In the genomic region with DNA sequence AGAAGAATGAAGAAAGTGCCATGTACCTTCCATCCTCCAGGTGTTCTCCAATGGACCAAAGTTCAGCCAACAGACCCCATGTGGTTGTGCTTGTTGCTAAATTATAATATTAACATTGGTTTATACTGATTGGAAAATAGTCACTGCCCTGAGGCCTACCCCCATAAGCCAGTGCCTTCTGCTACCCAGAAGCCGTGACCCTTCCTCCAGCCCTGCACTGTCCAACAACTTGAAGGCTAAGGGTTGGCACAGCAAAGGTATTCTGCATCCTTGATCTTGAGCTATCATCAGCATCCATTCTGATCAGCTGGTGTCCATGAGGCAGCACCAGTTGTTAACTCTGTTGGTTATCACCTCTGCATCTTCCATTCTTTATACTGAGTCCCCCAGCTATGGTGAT, we compare ENCODE assay signal across 31 cellular contexts.
"Had no signal": no experiment of that assay in that cellular context is flagged by ENCODE, and none has a peak within 500 bp of the region (broad histone marks: within the 10 kb centered on the region; RNA-seq: fewer than 3 reads in every experiment).

No MANE protein-coding gene starts in this region.

- H3K4me1 Mint-ChIP-seq: activated CD4-positive, alpha-beta T cell treated with anti-CD3 and anti-CD28 coated beads for 36 hours; activated CD4-positive, alpha-beta T cell treated with anti-CD3 and anti-CD28 coated beads, Interleukin-2, amount 10 ng/mL, durations not matched to agents 24 days and 14 days; activated naive CD4-positive, alpha-beta T cell treated with anti-CD3 and anti-CD28 coated beads, Interleukin-2, amount 10 ng/mL, durations not matched to agents 7 days and 5 days; activated naive CD8-positive, alpha-beta T cell treated with anti-CD3 and anti-CD28 coated beads, Interleukin-2, amount 10 ng/mL, durations not matched to agents 7 days and 5 days; central memory CD8-positive, alpha-beta T cell; T-helper 17 cell had no signal

- DNase-seq: activated CD4-positive, alpha-beta memory T cell treated with anti-CD3 and anti-CD28 coated beads for 36 hours; activated CD4-positive, alpha-beta T cell treated with anti-CD3 and anti-CD28 coated beads for 36 hours; activated CD4-positive, alpha-beta T cell treated with anti-CD3 and anti-CD28 coated beads, Interleukin-2, amount 10 ng/mL, durations not matched to agents 24 days and 14 days; activated CD4-positive, CD25-positive, alpha-beta regulatory T cell; activated CD4-positive, CD25-positive, alpha-beta regulatory T cell treated with anti-CD3 and anti-CD28 coated beads, Interleukin-2, amount 50 U/mL, for 72 hours; activated CD8-positive, alpha-beta memory T cell treated with anti-CD3 and anti-CD28 coated beads, Interleukin-2, amount 50 U/mL, for 48 hours; activated CD8-positive, alpha-beta T cell treated with anti-CD3 and anti-CD28 coated beads, Interleukin-2, amount 10 ng/mL, durations not matched to agents 7 days and 5 days; activated gamma-delta T cell; activated naive CD4-positive, alpha-beta T cell; activated naive CD4-positive, alpha-beta T cell treated with anti-CD3 and anti-CD28 coated beads, Interleukin-2, amount 10 ng/mL, durations not matched to agents 7 days and 5 days; activated naive CD8-positive, alpha-beta T cell treated with anti-CD3 and anti-CD28 coated beads, Interleukin-2, amount 10 ng/mL, durations not matched to agents 7 days and 5 days; activated T-cell treated with anti-CD3 and anti-CD28 coated beads for 4 hours; activated T-cell treated with anti-CD3 and anti-CD28 coated beads, Interleukin-2, amount 50 U/mL, for 24 hours; activated T-cell treated with anti-CD3 and anti-CD28 coated beads, Interleukin-2, amount 50 U/mL, for 72 hours; effector CD4-positive, alpha-beta T cell; effector memory CD8-positive, alpha-beta T cell; erythroblast; foreskin keratinocyte; gastrocnemius medialis; glutamatergic neuron; heart left ventricle; T-helper 1 cell; T-helper 17 cell had no signal

- H3K9me3 Mint-ChIP-seq: activated CD4-positive, alpha-beta memory T cell treated with anti-CD3 and anti-CD28 coated beads for 36 hours; activated CD4-positive, alpha-beta T cell treated with anti-CD3 and anti-CD28 coated beads, Interleukin-2, amount 10 ng/mL, durations not matched to agents 24 days and 14 days; activated naive CD4-positive, alpha-beta T cell treated with anti-CD3 and anti-CD28 coated beads, Interleukin-2, amount 10 ng/mL, durations not matched to agents 7 days and 5 days; activated naive CD4-positive, alpha-beta T cell treated with anti-CD3 and anti-CD28 coated beads, Interleukin-2, amount 50 U/mL, for 72 hours; activated naive CD8-positive, alpha-beta T cell treated with anti-CD3 and anti-CD28 coated beads, Interleukin-2, amount 10 ng/mL, durations not matched to agents 7 days and 5 days; activated T-cell treated with anti-CD3 and anti-CD28 coated beads, Interleukin-2, amount 50 U/mL, for 24 hours; activated T-cell treated with anti-CD3 and anti-CD28 coated beads, Interleukin-2, amount 50 U/mL, for 72 hours; central memory CD8-positive, alpha-beta T cell; dendritic cell treated with granulocyte-macrophage colony-stimulating factor and Interleukin-4, amounts not matched to agents 40 ng/mL and 50 ng/mL, for 4 days; effector memory CD8-positive, alpha-beta T cell; T-helper 2 cell treated with Interferon-gamma antibody and Interleukin-4, amounts not matched to agents 5 μg/mL and 100 μg/mL, for 36 hours had no signal

- ATAC-seq: activated CD4-positive, alpha-beta T cell treated with anti-CD3 and anti-CD28 coated beads for 36 hours; activated CD8-positive, alpha-beta T cell treated with anti-CD3 and anti-CD28 coated beads, Interleukin-2, amount 10 ng/mL, durations not matched to agents 7 days and 5 days; activated T-cell treated with anti-CD3 and anti-CD28 coated beads, Interleukin-2, amount 50 U/mL, for 72 hours; effector memory CD8-positive, alpha-beta T cell; gastrocnemius medialis; heart left ventricle; T-helper 17 cell had no signal

- H3K27ac Mint-ChIP-seq: activated CD4-positive, alpha-beta memory T cell treated with anti-CD3 and anti-CD28 coated beads for 36 hours; activated CD4-positive, alpha-beta T cell treated with anti-CD3 and anti-CD28 coated beads for 36 hours; activated CD4-positive, alpha-beta T cell treated with anti-CD3 and anti-CD28 coated beads, Interleukin-2, amount 10 ng/mL, durations not matched to agents 24 days and 14 days; activated CD8-positive, alpha-beta T cell treated with anti-CD3 and anti-CD28 coated beads, Interleukin-2, amount 10 ng/mL, durations not matched to agents 7 days and 5 days; activated naive CD4-positive, alpha-beta T cell treated with anti-CD3 and anti-CD28 coated beads, Interleukin-2, amount 10 ng/mL, durations not matched to agents 7 days and 5 days; activated naive CD4-positive, alpha-beta T cell treated with anti-CD3 and anti-CD28 coated beads, Interleukin-2, amount 50 U/mL, for 72 hours; activated naive CD8-positive, alpha-beta T cell treated with anti-CD3 and anti-CD28 coated beads, Interleukin-2, amount 10 ng/mL, durations not matched to agents 7 days and 5 days; activated T-cell treated with anti-CD3 and anti-CD28 coated beads, Interleukin-2, amount 50 U/mL, for 24 hours; activated T-cell treated with anti-CD3 and anti-CD28 coated beads, Interleukin-2, amount 50 U/mL, for 72 hours; dendritic cell treated with granulocyte-macrophage colony-stimulating factor and Interleukin-4, amounts not matched to agents 40 ng/mL and 50 ng/mL, for 4 days; effector memory CD8-positive, alpha-beta T cell; T-helper 17 cell; T-helper 2 cell treated with Interferon-gamma antibody and Interleukin-4, amounts not matched to agents 5 μg/mL and 100 μg/mL, for 36 hours had no signal

- H3K36me3 Mint-ChIP-seq: activated CD4-positive, alpha-beta memory T cell treated with anti-CD3 and anti-CD28 coated beads for 36 hours; activated naive CD4-positive, alpha-beta T cell treated with anti-CD3 and anti-CD28 coated beads, Interleukin-2, amount 10 ng/mL, durations not matched to agents 7 days and 5 days; activated naive CD4-positive, alpha-beta T cell treated with anti-CD3 and anti-CD28 coated beads, Interleukin-2, amount 50 U/mL, for 72 hours; activated naive CD8-positive, alpha-beta T cell treated with anti-CD3 and anti-CD28 coated beads, Interleukin-2, amount 10 ng/mL, durations not matched to agents 7 days and 5 days had no signal

- H3K27ac ChIP-seq: ascending aorta, brain microvascular endothelial cell, coronary artery, esophagus muscularis mucosa, foreskin keratinocyte, gastrocnemius medialis, heart left ventricle had no signal

- H3K27me3 Mint-ChIP-seq: activated CD4-positive, alpha-beta memory T cell treated with anti-CD3 and anti-CD28 coated beads for 36 hours; activated CD4-positive, alpha-beta T cell treated with anti-CD3 and anti-CD28 coated beads for 36 hours; activated CD4-positive, alpha-beta T cell treated with anti-CD3 and anti-CD28 coated beads, Interleukin-2, amount 10 ng/mL, durations not matched to agents 24 days and 14 days; activated naive CD4-positive, alpha-beta T cell treated with anti-CD3 and anti-CD28 coated beads, Interleukin-2, amount 10 ng/mL, durations not matched to agents 7 days and 5 days; activated naive CD8-positive, alpha-beta T cell treated with anti-CD3 and anti-CD28 coated beads, Interleukin-2, amount 10 ng/mL, durations not matched to agents 7 days and 5 days; activated T-cell treated with anti-CD3 and anti-CD28 coated beads, Interleukin-2, amount 50 U/mL, for 24 hours; dendritic cell treated with granulocyte-macrophage colony-stimulating factor and Interleukin-4, amounts not matched to agents 40 ng/mL and 50 ng/mL, for 4 days; effector memory CD8-positive, alpha-beta T cell had no signal

- H3K4me3 Mint-ChIP-seq: activated CD4-positive, alpha-beta memory T cell treated with anti-CD3 and anti-CD28 coated beads for 36 hours; activated CD4-positive, alpha-beta T cell treated with anti-CD3 and anti-CD28 coated beads for 36 hours; activated CD4-positive, alpha-beta T cell treated with anti-CD3 and anti-CD28 coated beads, Interleukin-2, amount 10 ng/mL, durations not matched to agents 24 days and 14 days; activated CD8-positive, alpha-beta T cell treated with anti-CD3 and anti-CD28 coated beads, Interleukin-2, amount 10 ng/mL, durations not matched to agents 7 days and 5 days; activated naive CD4-positive, alpha-beta T cell treated with anti-CD3 and anti-CD28 coated beads, Interleukin-2, amount 10 ng/mL, durations not matched to agents 7 days and 5 days; activated naive CD8-positive, alpha-beta T cell treated with anti-CD3 and anti-CD28 coated beads, Interleukin-2, amount 10 ng/mL, durations not matched to agents 7 days and 5 days; activated T-cell treated with anti-CD3 and anti-CD28 coated beads, Interleukin-2, amount 50 U/mL, for 24 hours; activated T-cell treated with anti-CD3 and anti-CD28 coated beads, Interleukin-2, amount 50 U/mL, for 72 hours; central memory CD8-positive, alpha-beta T cell; dendritic cell treated with granulocyte-macrophage colony-stimulating factor and Interleukin-4, amounts not matched to agents 40 ng/mL and 50 ng/mL, for 4 days; effector memory CD8-positive, alpha-beta T cell; T-helper 17 cell; T-helper 2 cell treated with Interferon-gamma antibody and Interleukin-4, amounts not matched to agents 5 μg/mL and 100 μg/mL, for 36 hours had no signal
